ENCODE assay signal across 10 cellular contexts in genomic region chr16:48126801-48127644, GRCh38. TPM values are rescaled to one million over a fixed set of nuclear protein-coding genes. Genes with fewer than 3 reads are reported as not detected.
DNase-seq lines count a peak whose midpoint lies in the region; ATAC-seq, FAIRE-seq and TF ChIP-seq lines count a peak whose summit lies in the region.
"Had no signal": no experiment of that assay in that cellular context is flagged by ENCODE, and none has a peak within 500 bp of the region (broad histone marks: within the 10 kb centered on the region; RNA-seq: fewer than 3 reads in every experiment).

No MANE protein-coding gene starts in this region.

- H3K27ac ChIP-seq in right atrium auricular region (peak overlapping the region in 1 of 2 donors; percentile 29), upper lobe of right lung (peak overlapping the region; percentile 38), esophagus squamous epithelium (no peak overlapping the region)

- H3K36me3 ChIP-seq in right atrium auricular region (no peaks in the 10 kb centered on the region), upper lobe of right lung (no peaks in the 10 kb centered on the region), esophagus squamous epithelium (no peaks in the 10 kb centered on the region)

- ATAC-seq in Right ventricle myocardium superior (ENCODE audit: poor library complexity) (peak; percentile 69), upper lobe of right lung (peak; percentile 86), GM19328 (IDR thresholded peaks at IDR 0.05; ENCODE audit: unreplicated experiment) (no peak)

- no peak for TF ChIP-seq POLR2A in esophagus squamous epithelium (IDR thresholded peaks at IDR 0.05)
- no peak for TF ChIP-seq POLR2A in GM12892 (IDR thresholded peaks at IDR 0.05; ENCODE audit: low read depth, low read length)

- TF ChIP-seq CTCF in right atrium auricular region (IDR thresholded peaks at IDR 0.05) (no peak), upper lobe of right lung (IDR thresholded peaks at IDR 0.05) (no peak), esophagus squamous epithelium (IDR thresholded peaks at IDR 0.05) (no peak)

- H3K4me3 ChIP-seq in right atrium auricular region: no peak overlapping the region
- no peak overlapping the region for H3K4me3 ChIP-seq in upper lobe of right lung
- no peak overlapping the region for H3K4me3 ChIP-seq in esophagus squamous epithelium

- intact Hi-C loops in Right ventricle myocardium superior (cut with DNase I): no loop called here
- intact Hi-C loops in upper lobe of right lung (cut with DNase I): no loop called here
- intact Hi-C loops in esophagus squamous epithelium (cut with DNase I): no loop called here

- FAIRE-seq in GM12892 (lab: Jason Lieb, UNC): no peak
- FAIRE-seq: frontal cortex had no signal

- no peaks in the 10 kb centered on the region for H3K27me3 ChIP-seq in right atrium auricular region
- no peaks in the 10 kb centered on the region for H3K27me3 ChIP-seq in upper lobe of right lung
- H3K27me3 ChIP-seq in esophagus squamous epithelium: peaks cover 0 to 27% (median 0%) of the 10 kb centered on the region in 4 donors

- H3K4me1 ChIP-seq in right atrium auricular region (peaks cover 0 to 20% of the 10 kb centered on the region in 2 donors), upper lobe of right lung (peaks cover 5% of the 10 kb centered on the region), esophagus squamous epithelium (peaks cover 0 to 11% (median 0%) of the 10 kb centered on the region in 3 donors)

- WGBS in esophagus squamous epithelium, 2 donors: 43 to 48% methylated on average over 12 to 13 of the region's 13 CpGs

- H3K9me3 ChIP-seq in right atrium auricular region: no peaks in the 10 kb centered on the region
- H3K9me3 ChIP-seq in upper lobe of right lung: no peaks in the 10 kb centered on the region
- no peaks in the 10 kb centered on the region for H3K9me3 ChIP-seq in esophagus squamous epithelium

- DNase-seq in Right ventricle myocardium superior (no peak), right atrium auricular region (ENCODE audit: low spot score) (no peak), RKO (ENCODE audit: low spot score) (peak; percentile 23), glomerular visceral epithelial cell (ENCODE audit: extremely low spot score) (peak; percentile 82), upper lobe of right lung (peak; percentile 85), esophagus squamous epithelium (lab: John Stamatoyannopoulos, UW) (no peak), GM12892 (ENCODE audit: insufficient read length) (no peak)
- DNase-seq: stimulated activated CD4-positive, alpha-beta T cell treated with anti-CD3 and anti-CD28 coated beads, Interleukin-4, amount 100 ng/mL, for 24 hours had no signal

RNA-seq across cellular contexts. Expression of gene ABCC12, which starts 28.8 kb away (rescaled TPM):
- total RNA-seq in Right ventricle myocardium superior: not detected
- total RNA-seq in right atrium auricular region: not detected
- total RNA-seq in upper lobe of right lung: not detected
- not detected for total RNA-seq in esophagus squamous epithelium
- not detected for polyA plus RNA-seq in GM12892 (2012; ENCODE audit: missing spikeins)

Comparison
In these comparisons a context has a peak if more than half of its experiments do, and no peak if none do; other contexts are left out.
1. DNase-seq: peak in RKO (single experiment), glomerular visceral epithelial cell (single experiment) and upper lobe of right lung (single experiment); none in Right ventricle myocardium superior (single experiment), right atrium auricular region (single experiment), esophagus squamous epithelium (single experiment) and GM12892 (single experiment).